In the genomic region with DNA sequence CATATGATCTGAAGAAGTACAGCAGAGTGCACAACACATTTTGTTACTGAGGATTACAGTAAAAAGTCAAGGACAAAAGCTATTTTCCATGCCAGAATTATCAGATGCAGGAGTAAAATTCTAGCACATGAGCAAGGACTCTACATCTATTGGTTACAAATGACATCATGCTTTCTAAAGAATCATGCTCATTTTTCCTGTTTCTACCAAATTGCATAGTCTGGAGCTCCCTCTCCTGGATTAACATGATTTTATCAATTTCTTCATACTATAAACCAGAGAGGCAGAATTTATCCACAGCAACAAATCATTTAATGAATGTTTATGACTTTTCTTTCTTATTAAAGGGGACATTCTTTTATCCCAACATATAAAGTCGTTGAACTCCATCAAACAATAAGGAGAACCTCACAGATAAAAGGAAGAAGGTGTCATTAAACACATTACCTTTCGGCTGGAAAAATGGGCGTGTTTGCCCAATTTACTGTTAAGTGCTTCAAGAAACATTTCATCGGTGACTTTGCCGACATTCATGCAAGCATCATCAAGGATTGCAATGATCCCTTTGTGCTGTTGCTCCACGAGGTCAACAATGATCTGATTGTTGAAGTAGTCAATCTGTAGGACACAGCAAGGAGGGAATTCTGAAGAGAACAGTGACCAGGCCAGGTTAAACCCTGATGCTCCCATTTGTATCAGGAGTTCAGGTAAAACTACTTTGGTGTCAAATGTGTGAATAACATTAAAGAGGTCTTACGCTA, we compare ENCODE assay signal across 8 cellular contexts.
DNase-seq lines count a peak whose midpoint lies in the region; ATAC-seq and TF ChIP-seq lines count a peak whose summit lies in the region.

No MANE protein-coding gene starts in this region.

- H3K27ac ChIP-seq in CD4-positive, alpha-beta T cell (ENCODE audit: low read depth, low read length), result no peak overlapping the region
- H3K27ac ChIP-seq in caudate nucleus (ENCODE audit: low read depth, low read length) (peak overlapping the region; percentile 79), layer of hippocampus (ENCODE audit: low read depth, low read length) (peak overlapping the region; percentile 74), tibial nerve (no peak overlapping the region)

- H3K4me3 Mint-ChIP-seq in CD4-positive, alpha-beta T cell, result no peak overlapping the region
- no peak overlapping the region for H3K4me3 Mint-ChIP-seq in HFFc6

- DNase-seq in CD4-positive, alpha-beta T cell, result no peak
- DNase-seq in HFFc6 (peak; percentile 80), NCI-H82 treated with DMSO at 0.1 percent for 48 hours (lab: John Stamatoyannopoulos, UW; ENCODE audit: unreplicated experiment) (peak; percentile 50), caudate nucleus (lab: John Stamatoyannopoulos, UW) (peak in 12 of 61 donors; percentile 1 to 50 (median 20)), tibial nerve (ENCODE audit: low spot score in 2 of 2) (no peak), amniotic stem cell (lab: John Stamatoyannopoulos, UW) (no peak)

- peaks cover 13% of the 10 kb centered on the region for H3K4me1 Mint-ChIP-seq in CD4-positive, alpha-beta T cell (ENCODE audit: low read depth)
- H3K4me1 Mint-ChIP-seq in HFFc6 (ENCODE audit: low read depth), result peaks cover 7% of the 10 kb centered on the region; the same call in 1 of the 2 replicates

- no peaks in the 10 kb centered on the region for H3K27me3 Mint-ChIP-seq in CD4-positive, alpha-beta T cell
- H3K27me3 Mint-ChIP-seq in HFFc6 (ENCODE audit: insufficient read depth), result no peaks in the 10 kb centered on the region

- 49 to 53% methylated on average over 7 of the region's 7 CpGs for WGBS in tibial nerve, 2 donors

- no peak overlapping the region for H3K27ac Mint-ChIP-seq in CD4-positive, alpha-beta T cell
- H3K27ac Mint-ChIP-seq in HFFc6, result no peak overlapping the region

- peak; percentile 56 for TF ChIP-seq CTCF in CD4-positive, alpha-beta T cell (IDR thresholded peaks at IDR 0.05)
- TF ChIP-seq CTCF in HFFc6 (IDR thresholded peaks at IDR 0.05), result peak; percentile 81
- TF ChIP-seq CTCF in tibial nerve (IDR thresholded peaks at IDR 0.05), result peak; percentile 31 to 73 (median 40)

- no peak for TF ChIP-seq POLR2A in tibial nerve (IDR thresholded peaks at IDR 0.05)

- no peaks in the 10 kb centered on the region for H3K36me3 Mint-ChIP-seq in CD4-positive, alpha-beta T cell (ENCODE audit: low read depth)
- H3K36me3 Mint-ChIP-seq in HFFc6 (ENCODE audit: low read depth), result no peaks in the 10 kb centered on the region

- intact Hi-C loops in CD4-positive, alpha-beta T cell (cut with DNase I, micrococcal nuclease), result loop anchor here (1.0 to 5.0 kb wide), 6 partner anchors 96 to 503 kb away; no protein-coding TSS in a partner anchor

- H3K27me3 ChIP-seq in CD4-positive, alpha-beta T cell (ENCODE audit: control insufficient read depth, insufficient read depth, low read length), result no peaks in the 10 kb centered on the region
- H3K27me3 ChIP-seq in layer of hippocampus (ENCODE audit: control insufficient read depth, insufficient read depth, low read length), result no peaks in the 10 kb centered on the region
- no peaks in the 10 kb centered on the region for H3K27me3 ChIP-seq in tibial nerve

- no peak for TF ChIP-seq EP300 in tibial nerve (IDR thresholded peaks at IDR 0.05)

- peak; percentile 82 for ATAC-seq in CD4-positive, alpha-beta T cell (ENCODE audit: poor library complexity)
- ATAC-seq in GM18867 (IDR thresholded peaks at IDR 0.05; ENCODE audit: unreplicated experiment), result no peak

- CTCF ChIA-PET in CD4-positive, alpha-beta T cell (lab: Charles Lee), result interaction anchor here (0.7 to 3.1 kb wide), 4 partner anchors 15 to 292 kb away, joined by 3 to 15 read pairs (median 6); partner anchors contain the start of gene MYO1D

- peaks cover 0 to 6% (median 0%) of the 10 kb centered on the region in 4 donors for H3K4me1 ChIP-seq in tibial nerve

- H3K4me3 ChIP-seq in tibial nerve, result no peak overlapping the region

- no peaks in the 10 kb centered on the region for H3K9me3 Mint-ChIP-seq in CD4-positive, alpha-beta T cell
- no peaks in the 10 kb centered on the region for H3K9me3 Mint-ChIP-seq in HFFc6

- POLR2A ChIA-PET in CD4-positive, alpha-beta T cell (lab: Charles Lee), result no interaction called here

- H3K36me3 ChIP-seq in tibial nerve, result no peaks in the 10 kb centered on the region

- H3K9me3 ChIP-seq in CD4-positive, alpha-beta T cell (ENCODE audit: control insufficient read depth, low read length), result no peaks in the 10 kb centered on the region
- H3K9me3 ChIP-seq in tibial nerve, result no peaks in the 10 kb centered on the region

Comparison
In these comparisons a context has a peak if more than half of its experiments do, and no peak if none do; other contexts are left out.
1. DNase-seq: peak in HFFc6 (single experiment) and NCI-H82 treated with DMSO at 0.1 percent for 48 hours (single experiment); none in CD4-positive, alpha-beta T cell (0 of 10), tibial nerve (0 of 2) and amniotic stem cell (single experiment).
2. H3K27ac ChIP-seq: peak in caudate nucleus (single experiment) and layer of hippocampus (single experiment); none in CD4-positive, alpha-beta T cell (single experiment) and tibial nerve (0 of 4).
3. Peak in every context shown above with its lines, with median percentiles within 50 percentile points of each other: CTCF ChIP-seq.